ENCODE assay signal across 9 cellular contexts in genomic region chr17:77365584-77366186, GRCh38.
DNase-seq lines count a peak whose midpoint lies in the region; ATAC-seq and TF ChIP-seq lines count a peak whose summit lies in the region.
"Had no signal": no experiment of that assay in that cellular context is flagged by ENCODE, and none has a peak within 500 bp of the region (broad histone marks: within the 10 kb centered on the region; RNA-seq: fewer than 3 reads in every experiment).

No MANE protein-coding gene starts in this region.

- ATAC-seq in CD4-positive, alpha-beta T cell (ENCODE audit: poor library complexity): peak; percentile 58
- ATAC-seq in activated B cell treated with CpG ODN at 0.5 μM for 24 hours (ENCODE audit: low read depth): peak; percentile 23
- peak; percentile 67 for ATAC-seq in left ventricle myocardium superior
- ATAC-seq in stimulated activated effector memory CD8-positive, alpha-beta T cell treated with anti-CD3 and anti-CD28 coated beads, Interleukin-12 subunit alpha, Interleukin-12 subunit beta, amount 100 ng/mL, for 72 hours: peak; percentile 78
- ATAC-seq in GM21576 (IDR thresholded peaks at IDR 0.05; ENCODE audit: unreplicated experiment): no peak
- ATAC-seq in GM19035 (IDR thresholded peaks at IDR 0.05; ENCODE audit: unreplicated experiment): no peak

- H3K9me3 ChIP-seq in CD4-positive, alpha-beta T cell (ENCODE audit: control insufficient read depth, low read length): no peaks in the 10 kb centered on the region

- H3K27ac Mint-ChIP-seq in CD4-positive, alpha-beta T cell: no peak overlapping the region
- H3K27ac Mint-ChIP-seq in activated B cell treated with CpG ODN at 0.5 μM for 24 hours: peak overlapping the region; percentile 2
- peak overlapping the region; percentile 81 for H3K27ac Mint-ChIP-seq in stimulated activated effector memory CD8-positive, alpha-beta T cell treated with anti-CD3 and anti-CD28 coated beads, Interleukin-12 subunit alpha, Interleukin-12 subunit beta, amount 100 ng/mL, for 72 hours

- H3K4me1 Mint-ChIP-seq in CD4-positive, alpha-beta T cell (ENCODE audit: low read depth): peaks cover 68% of the 10 kb centered on the region
- peaks cover 41% of the 10 kb centered on the region for H3K4me1 Mint-ChIP-seq in activated B cell treated with CpG ODN at 0.5 μM for 24 hours
- H3K4me1 Mint-ChIP-seq in stimulated activated effector memory CD8-positive, alpha-beta T cell treated with anti-CD3 and anti-CD28 coated beads, Interleukin-12 subunit alpha, Interleukin-12 subunit beta, amount 100 ng/mL, for 72 hours: peaks cover 61% of the 10 kb centered on the region

- no peak overlapping the region for H3K27ac ChIP-seq in CD4-positive, alpha-beta T cell (ENCODE audit: low read depth, low read length)

- CTCF ChIA-PET in CD4-positive, alpha-beta T cell (lab: Charles Lee): no interaction called here
- CTCF ChIA-PET in activated B cell treated with CpG ODN at 0.5 μM for 24 hours (lab: Charles Lee): interaction anchor here (0.7 kb wide), 1 partner anchor 41 kb away, joined by 3 read pairs; no protein-coding TSS in a partner anchor

- no peaks in the 10 kb centered on the region for H3K27me3 Mint-ChIP-seq in CD4-positive, alpha-beta T cell
- no peaks in the 10 kb centered on the region for H3K27me3 Mint-ChIP-seq in activated B cell treated with CpG ODN at 0.5 μM for 24 hours
- H3K27me3 Mint-ChIP-seq: central memory CD8-positive, alpha-beta T cell had no signal

- H3K4me3 Mint-ChIP-seq in CD4-positive, alpha-beta T cell: peak overlapping the region; percentile 30
- no peak overlapping the region for H3K4me3 Mint-ChIP-seq in activated B cell treated with CpG ODN at 0.5 μM for 24 hours
- peak overlapping the region; percentile 2 for H3K4me3 Mint-ChIP-seq in stimulated activated effector memory CD8-positive, alpha-beta T cell treated with anti-CD3 and anti-CD28 coated beads, Interleukin-12 subunit alpha, Interleukin-12 subunit beta, amount 100 ng/mL, for 72 hours
- H3K4me3 Mint-ChIP-seq: central memory CD8-positive, alpha-beta T cell had no signal

- DNase-seq in CD4-positive, alpha-beta T cell: peak in 3 of 10 experiments; percentile 19 to 45 (median 38)
- peak; percentile 76 for DNase-seq in LHCN-M2 (ENCODE audit: low read depth)
- no peak for DNase-seq in activated B cell treated with CpG ODN at 0.5 μM for 24 hours
- peak; percentile 65 for DNase-seq in left ventricle myocardium superior
- no peak for DNase-seq in stimulated activated effector memory CD8-positive, alpha-beta T cell treated with anti-CD3 and anti-CD28 coated beads, Interleukin-12 subunit alpha, Interleukin-12 subunit beta, amount 100 ng/mL, for 72 hours (ENCODE audit: low spot score in 2 of 2)
- no peak for DNase-seq in NCI-H82 (lab: John Stamatoyannopoulos, UW)

- TF ChIP-seq CTCF in CD4-positive, alpha-beta T cell (IDR thresholded peaks at IDR 0.05): no peak
- no peak for TF ChIP-seq CTCF in activated B cell treated with CpG ODN at 0.5 μM for 24 hours (IDR thresholded peaks at IDR 0.05)

- intact Hi-C loops in CD4-positive, alpha-beta T cell (cut with DNase I, micrococcal nuclease): no loop called here
- intact Hi-C loops in activated B cell treated with CpG ODN at 0.5 μM for 24 hours (cut with micrococcal nuclease): no loop called here
- intact Hi-C loops in left ventricle myocardium superior (cut with micrococcal nuclease): no loop called here

- no peaks in the 10 kb centered on the region for H3K36me3 Mint-ChIP-seq in CD4-positive, alpha-beta T cell (ENCODE audit: low read depth)
- no peaks in the 10 kb centered on the region for H3K36me3 Mint-ChIP-seq in activated B cell treated with CpG ODN at 0.5 μM for 24 hours (ENCODE audit: low read depth)
- H3K36me3 Mint-ChIP-seq in stimulated activated effector memory CD8-positive, alpha-beta T cell treated with anti-CD3 and anti-CD28 coated beads, Interleukin-12 subunit alpha, Interleukin-12 subunit beta, amount 100 ng/mL, for 72 hours: peaks cover 4% of the 10 kb centered on the region

- no peaks in the 10 kb centered on the region for H3K9me3 Mint-ChIP-seq in CD4-positive, alpha-beta T cell
- H3K9me3 Mint-ChIP-seq in activated B cell treated with CpG ODN at 0.5 μM for 24 hours: no peaks in the 10 kb centered on the region
- no peaks in the 10 kb centered on the region for H3K9me3 Mint-ChIP-seq in stimulated activated effector memory CD8-positive, alpha-beta T cell treated with anti-CD3 and anti-CD28 coated beads, Interleukin-12 subunit alpha, Interleukin-12 subunit beta, amount 100 ng/mL, for 72 hours
- H3K9me3 Mint-ChIP-seq: central memory CD8-positive, alpha-beta T cell had no signal

- POLR2A ChIA-PET in CD4-positive, alpha-beta T cell (lab: Charles Lee): no interaction called here
- POLR2A ChIA-PET in activated B cell treated with CpG ODN at 0.5 μM for 24 hours (lab: Charles Lee): no interaction called here

- H3K27me3 ChIP-seq in CD4-positive, alpha-beta T cell (ENCODE audit: control insufficient read depth, insufficient read depth, low read length): no peaks in the 10 kb centered on the region

Comparison
In these comparisons a context has a peak if more than half of its experiments do, and no peak if none do; other contexts are left out.
1. ATAC-seq: peak in CD4-positive, alpha-beta T cell (single experiment), activated B cell treated with CpG ODN at 0.5 μM for 24 hours (single experiment), left ventricle myocardium superior (single experiment) and stimulated activated effector memory CD8-positive, alpha-beta T cell treated with anti-CD3 and anti-CD28 coated beads, Interleukin-12 subunit alpha, Interleukin-12 subunit beta, amount 100 ng/mL, for 72 hours (single experiment); none in GM21576 (single experiment) and GM19035 (single experiment).
2. DNase-seq: peak in LHCN-M2 (single experiment) and left ventricle myocardium superior (single experiment); none in activated B cell treated with CpG ODN at 0.5 μM for 24 hours (single experiment), stimulated activated effector memory CD8-positive, alpha-beta T cell treated with anti-CD3 and anti-CD28 coated beads, Interleukin-12 subunit alpha, Interleukin-12 subunit beta, amount 100 ng/mL, for 72 hours (0 of 2) and NCI-H82 (single experiment).